In genomic region chr1:159006210-159006807, GRCh38 we compare ENCODE assay signal across 1 cellular context.
TF ChIP-seq lines count a peak whose summit lies in the region.

No MANE protein-coding gene starts in this region.

TF ChIP-seq in H1, 55 proteins besides CTCF, POLR2A, EP300 and RAD21:
- TF ChIP-seq SP1 (IDR thresholded peaks at IDR 0.05; ENCODE audit: low read depth, low read length): peak; percentile 80
- TF ChIP-seq KDM4A (IDR thresholded peaks at IDR 0.05; ENCODE audit: low read depth, low read length, severe bottlenecking): peak; percentile 12
- peak; percentile 19 for TF ChIP-seq ASH2L (IDR thresholded peaks at IDR 0.05; ENCODE audit: low read length)
- TF ChIP-seq BCL11A (IDR thresholded peaks at IDR 0.05; ENCODE audit: low read depth in 2 of 2, low read length in 2 of 2): peak in 1 of 2 experiments; percentile 8
TF ChIP-seq in H1: peak in this region for 4; not testable (repeated sequence) for 51.
